In genomic region chr5:10987881-10988504, GRCh38 we compare ENCODE assay signal across 8 cellular contexts.
DNase-seq lines count a peak whose midpoint lies in the region; ATAC-seq, FAIRE-seq and TF ChIP-seq lines count a peak whose summit lies in the region.

No MANE protein-coding gene starts in this region.

- H3K9me3 ChIP-seq in psoas muscle = no peaks in the 10 kb centered on the region
- H3K9me3 ChIP-seq in gastroesophageal sphincter = no peaks in the 10 kb centered on the region

- peaks cover 12% of the 10 kb centered on the region for H3K4me1 Mint-ChIP-seq in activated T-cell treated with anti-CD3 and anti-CD28 coated beads, Interleukin-2, amount 50 U/mL, for 72 hours (ENCODE audit: low read depth)
- peaks cover 10% of the 10 kb centered on the region for H3K4me1 Mint-ChIP-seq in glutamatergic neuron (ENCODE audit: low read depth, unreplicated experiment)

- TF ChIP-seq CTCF in glutamatergic neuron (IDR thresholded peaks at IDR 0.05; ENCODE audit: partially characterized antibody, unreplicated experiment) = peak; percentile 93
- peak; percentile 30 for TF ChIP-seq CTCF in psoas muscle (IDR thresholded peaks at IDR 0.05)
- peak in 1 of 4 experiments; percentile 55 for TF ChIP-seq CTCF in gastroesophageal sphincter (IDR thresholded peaks at IDR 0.05)

- 7 to 11% (median 8%) methylated on average over 18 of the region's 18 CpGs for WGBS in psoas muscle, 3 donors
- WGBS in gastroesophageal sphincter (ENCODE audit: low coverage in 1 of 2), 2 donors = 14 to 15% methylated on average over 5 to 18 of the region's 18 CpGs

- no peak for TF ChIP-seq POLR2A in gastroesophageal sphincter (IDR thresholded peaks at IDR 0.05)

- intact Hi-C loops in psoas muscle (cut with DNase I) = no loop called here

- ATAC-seq in HG03196 (IDR thresholded peaks at IDR 0.05; ENCODE audit: unreplicated experiment) = peak; percentile 88
- peak; percentile 77 to 83 for ATAC-seq in activated T-cell treated with anti-CD3 and anti-CD28 coated beads, Interleukin-2, amount 50 U/mL, for 72 hours (replicated peaks in 1 of 2)
- ATAC-seq in psoas muscle = no peak
- no peak for ATAC-seq in gastroesophageal sphincter

- peak; percentile 45 for FAIRE-seq in GM19239 (lab: Jason Lieb, UNC)

- TF ChIP-seq EP300 in gastroesophageal sphincter (IDR thresholded peaks at IDR 0.05) = no peak

- H3K4me3 ChIP-seq in psoas muscle (no peak overlapping the region), gastroesophageal sphincter (no peak overlapping the region)

- H3K27ac Mint-ChIP-seq in activated T-cell treated with anti-CD3 and anti-CD28 coated beads, Interleukin-2, amount 50 U/mL, for 72 hours = no peak overlapping the region
- no peak overlapping the region for H3K27ac Mint-ChIP-seq in glutamatergic neuron (ENCODE audit: unreplicated experiment)

- DNase-seq in CD1c-positive myeloid dendritic cell (ENCODE audit: extremely low spot score) = peak; percentile 58
- peak; percentile 57 for DNase-seq in GM19239 (ENCODE audit: insufficient read length, low spot score)
- DNase-seq in OCI-M1 (lab: John Stamatoyannopoulos, UW) = peak; percentile 83
- DNase-seq in activated T-cell treated with anti-CD3 and anti-CD28 coated beads, Interleukin-2, amount 50 U/mL, for 72 hours = peak; percentile 67 to 81
- DNase-seq in glutamatergic neuron = peak; percentile 90
- peak in 1 of 2 donors; percentile 25 for DNase-seq in psoas muscle

- peaks cover 14% of the 10 kb centered on the region for H3K27me3 Mint-ChIP-seq in activated T-cell treated with anti-CD3 and anti-CD28 coated beads, Interleukin-2, amount 50 U/mL, for 72 hours (ENCODE audit: low read depth)
- peaks cover under 1% of the 10 kb centered on the region for H3K27me3 Mint-ChIP-seq in glutamatergic neuron (ENCODE audit: unreplicated experiment)

- H3K36me3 Mint-ChIP-seq in activated T-cell treated with anti-CD3 and anti-CD28 coated beads, Interleukin-2, amount 50 U/mL, for 72 hours (ENCODE audit: insufficient read depth in 2 of 2) = no peaks in the 10 kb centered on the region
- peaks cover 9% of the 10 kb centered on the region for H3K36me3 Mint-ChIP-seq in glutamatergic neuron (ENCODE audit: unreplicated experiment)

- no peaks in the 10 kb centered on the region for H3K9me3 Mint-ChIP-seq in activated T-cell treated with anti-CD3 and anti-CD28 coated beads, Interleukin-2, amount 50 U/mL, for 72 hours
- peaks cover 2% of the 10 kb centered on the region for H3K9me3 Mint-ChIP-seq in glutamatergic neuron (ENCODE audit: unreplicated experiment)

- H3K4me1 ChIP-seq in psoas muscle (no peaks in the 10 kb centered on the region), gastroesophageal sphincter (no peaks in the 10 kb centered on the region)

- H3K27ac ChIP-seq in psoas muscle (no peak overlapping the region), gastroesophageal sphincter (no peak overlapping the region)

- H3K36me3 ChIP-seq in psoas muscle (ENCODE audit: insufficient read depth in 1 of 2, low read depth in 1 of 2) (no peaks in the 10 kb centered on the region), gastroesophageal sphincter (no peaks in the 10 kb centered on the region)

- no peaks in the 10 kb centered on the region for H3K27me3 ChIP-seq in psoas muscle (ENCODE audit: insufficient read depth in 3 of 3, low read length in 2 of 3)
- peaks cover 41% of the 10 kb centered on the region for H3K27me3 ChIP-seq in gastroesophageal sphincter

- H3K4me3 Mint-ChIP-seq in activated T-cell treated with anti-CD3 and anti-CD28 coated beads, Interleukin-2, amount 50 U/mL, for 72 hours = peak overlapping the region; percentile 16 to 24
- H3K4me3 Mint-ChIP-seq in glutamatergic neuron (ENCODE audit: unreplicated experiment) = no peak overlapping the region

Comparison
In these comparisons a context has a peak if more than half of its experiments do, and no peak if none do; other contexts are left out.
1. ATAC-seq: peak in HG03196 (single experiment) and activated T-cell treated with anti-CD3 and anti-CD28 coated beads, Interleukin-2, amount 50 U/mL, for 72 hours (2 of 2); none in psoas muscle (0 of 4) and gastroesophageal sphincter (single experiment).